Comparison of ENCODE assay signal across 1 cellular context in genomic region chr7:22588396-22588795, GRCh38.
TF ChIP-seq lines count a peak whose summit lies in the region.

No MANE protein-coding gene starts in this region.

TF ChIP-seq in SK-N-SH, 30 proteins besides CTCF, POLR2A, EP300 and RAD21 (continued from another document):
- TF ChIP-seq REST (IDR thresholded peaks at IDR 0.05; ENCODE audit: low read depth, low read length) (no peak), GABPA (IDR thresholded peaks at IDR 0.05; ENCODE audit: low read depth) (no peak), ELF1 (IDR thresholded peaks at IDR 0.05) (no peak), CHD2 (IDR thresholded peaks at IDR 0.05; ENCODE audit: low read length, partially characterized antibody) (no peak)
